Comparison of ENCODE assay signal across 8 cellular contexts in the genomic region with DNA sequence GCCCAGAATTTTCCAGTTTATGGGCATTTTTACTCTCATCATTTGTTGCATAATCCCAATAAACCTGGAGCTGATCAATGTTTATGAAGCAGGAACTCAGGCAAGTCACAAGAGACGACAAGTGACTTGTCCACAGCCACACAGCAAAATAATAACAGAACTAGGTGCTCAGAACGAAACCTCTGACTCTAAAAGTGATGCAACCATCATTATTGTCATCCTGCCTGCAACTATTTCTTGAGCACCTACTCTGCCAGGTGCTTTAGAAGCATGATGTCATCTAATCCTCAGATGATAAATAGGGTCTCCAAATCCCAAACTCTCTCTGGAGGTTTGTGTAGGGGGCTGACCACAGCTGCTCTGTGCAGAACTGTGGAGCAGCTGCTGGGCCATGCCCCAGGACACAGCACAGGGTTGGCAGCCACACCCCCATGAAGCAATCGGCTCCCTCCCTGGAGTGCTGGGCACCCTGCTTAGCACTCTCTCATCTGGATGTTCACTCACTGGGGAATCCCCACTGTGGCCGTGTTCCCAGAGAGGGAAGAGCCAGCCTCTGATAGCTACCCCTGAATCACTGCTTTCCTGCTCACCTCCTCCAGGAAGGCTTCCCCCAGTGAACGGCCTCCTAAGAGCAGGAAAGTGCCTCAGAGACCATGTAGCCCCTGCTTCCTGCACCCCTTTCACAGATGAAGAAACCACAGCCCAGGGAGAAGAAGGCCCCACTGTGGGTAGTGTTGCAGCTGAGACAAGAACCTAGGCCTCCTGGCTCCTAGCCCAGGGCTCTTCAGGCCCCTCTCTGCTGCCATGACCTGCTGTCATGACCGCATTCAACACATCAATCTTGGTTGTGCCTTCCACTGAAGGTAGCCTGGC. TPM values are rescaled to one million over a fixed set of nuclear protein-coding genes. Genes with fewer than 3 reads are reported as not detected.
A peak's percentile ranks its signal among the peaks of the same experiment; 100 is the strongest.
DNase-seq lines count a peak whose midpoint lies in the region; ATAC-seq and TF ChIP-seq lines count a peak whose summit lies in the region.

No MANE protein-coding gene starts in this region.

- TF ChIP-seq CTCF in osteocyte (IDR thresholded peaks at IDR 0.05), result no peak

- H3K27me3 Mint-ChIP-seq in activated naive CD8-positive, alpha-beta T cell treated with anti-CD3 and anti-CD28 coated beads, Interleukin-2, amount 10 ng/mL, durations not matched to agents 7 days and 5 days, result no peaks in the 10 kb centered on the region
- peaks cover 37% of the 10 kb centered on the region for H3K27me3 Mint-ChIP-seq in osteocyte (ENCODE audit: unreplicated experiment)

- peak overlapping the region; percentile 82 for H3K4me3 Mint-ChIP-seq in activated naive CD8-positive, alpha-beta T cell treated with anti-CD3 and anti-CD28 coated beads, Interleukin-2, amount 10 ng/mL, durations not matched to agents 7 days and 5 days
- H3K4me3 Mint-ChIP-seq in osteocyte (ENCODE audit: unreplicated experiment), result no peak overlapping the region

- ATAC-seq in HG03520 (IDR thresholded peaks at IDR 0.05; ENCODE audit: unreplicated experiment), result peak; percentile 40
- ATAC-seq in activated naive CD8-positive, alpha-beta T cell treated with anti-CD3 and anti-CD28 coated beads, Interleukin-2, amount 10 ng/mL, durations not matched to agents 7 days and 5 days (ENCODE audit: low read depth), result no peak

- peak; percentile 23 for DNase-seq in NCI-H2196 (lab: John Stamatoyannopoulos, UW; ENCODE audit: unreplicated experiment)
- no peak for DNase-seq in NCI-H2196 treated with DMSO at 0.1 percent for 48 hours (lab: John Stamatoyannopoulos, UW; ENCODE audit: unreplicated experiment)
- no peak for DNase-seq in activated naive CD8-positive, alpha-beta T cell treated with anti-CD3 and anti-CD28 coated beads, Interleukin-2, amount 10 ng/mL, durations not matched to agents 7 days and 5 days
- peak; percentile 16 for DNase-seq in stimulated activated CD4-positive, alpha-beta T cell treated with anti-CD3 and anti-CD28 coated beads, Interleukin-12 subunit alpha, Interleukin-12 subunit beta, amount 100 ng/mL, for 4 hours
- DNase-seq in osteocyte (ENCODE audit: extremely low spot score, unreplicated experiment), result no peak
- no peak for DNase-seq in cerebellar cortex (ENCODE audit: low spot score)
- no peak for DNase-seq in SW480 (ENCODE audit: low spot score)

- peak overlapping the region; percentile 13 for H3K27ac Mint-ChIP-seq in activated naive CD8-positive, alpha-beta T cell treated with anti-CD3 and anti-CD28 coated beads, Interleukin-2, amount 10 ng/mL, durations not matched to agents 7 days and 5 days
- no peak overlapping the region for H3K27ac Mint-ChIP-seq in osteocyte (ENCODE audit: unreplicated experiment)

- H3K9me3 Mint-ChIP-seq in activated naive CD8-positive, alpha-beta T cell treated with anti-CD3 and anti-CD28 coated beads, Interleukin-2, amount 10 ng/mL, durations not matched to agents 7 days and 5 days, result no peaks in the 10 kb centered on the region
- no peaks in the 10 kb centered on the region for H3K9me3 Mint-ChIP-seq in osteocyte (ENCODE audit: unreplicated experiment)

- POLR2A ChIA-PET in activated naive CD8-positive, alpha-beta T cell treated with anti-CD3 and anti-CD28 coated beads, Interleukin-2, amount 10 ng/mL, durations not matched to agents 7 days and 5 days (lab: Charles Lee), result no interaction called here

- no peaks in the 10 kb centered on the region for H3K36me3 Mint-ChIP-seq in activated naive CD8-positive, alpha-beta T cell treated with anti-CD3 and anti-CD28 coated beads, Interleukin-2, amount 10 ng/mL, durations not matched to agents 7 days and 5 days
- no peaks in the 10 kb centered on the region for H3K36me3 Mint-ChIP-seq in osteocyte (ENCODE audit: unreplicated experiment)

- peaks cover 25% of the 10 kb centered on the region for H3K4me1 Mint-ChIP-seq in activated naive CD8-positive, alpha-beta T cell treated with anti-CD3 and anti-CD28 coated beads, Interleukin-2, amount 10 ng/mL, durations not matched to agents 7 days and 5 days
- H3K4me1 Mint-ChIP-seq in osteocyte (ENCODE audit: unreplicated experiment), result no peaks in the 10 kb centered on the region

RNA-seq across cellular contexts. Expression of gene TTC22, which starts 2.1 kb away (rescaled TPM):
- total RNA-seq in activated naive CD8-positive, alpha-beta T cell treated with anti-CD3 and anti-CD28 coated beads, Interleukin-2, amount 10 ng/mL, durations not matched to agents 7 days and 5 days, result 10 to 100 TPM in 1 of 2 experiments, 1 to 10 TPM in 1; 9.0 to 10.1 TPM
- total RNA-seq in osteocyte, result not detected in 2 replicates

RNA-seq across cellular contexts. Expression of gene PARS2, which starts 34.7 kb away (rescaled TPM):
- 1 to 10 TPM; 3.9 to 4.3 TPM for total RNA-seq in activated naive CD8-positive, alpha-beta T cell treated with anti-CD3 and anti-CD28 coated beads, Interleukin-2, amount 10 ng/mL, durations not matched to agents 7 days and 5 days
- 4.4 and 5.5 TPM in 2 replicates for total RNA-seq in osteocyte

Comparison
In these comparisons a context has a peak if more than half of its experiments do, and no peak if none do; other contexts are left out.
1. DNase-seq: peak in NCI-H2196 (single experiment) and stimulated activated CD4-positive, alpha-beta T cell treated with anti-CD3 and anti-CD28 coated beads, Interleukin-12 subunit alpha, Interleukin-12 subunit beta, amount 100 ng/mL, for 4 hours (single experiment); none in NCI-H2196 treated with DMSO at 0.1 percent for 48 hours (single experiment), activated naive CD8-positive, alpha-beta T cell treated with anti-CD3 and anti-CD28 coated beads, Interleukin-2, amount 10 ng/mL, durations not matched to agents 7 days and 5 days (single experiment), osteocyte (single experiment), cerebellar cortex (single experiment) and SW480 (single experiment).
2. RNA of gene TTC22, which starts 2.1 kb away (total RNA-seq): 9.0 to 10.1 TPM in activated naive CD8-positive, alpha-beta T cell treated with anti-CD3 and anti-CD28 coated beads, Interleukin-2, amount 10 ng/mL, durations not matched to agents 7 days and 5 days; not detected in osteocyte; every median in the first group is over 10 times any median in the second.